In the genomic region with DNA sequence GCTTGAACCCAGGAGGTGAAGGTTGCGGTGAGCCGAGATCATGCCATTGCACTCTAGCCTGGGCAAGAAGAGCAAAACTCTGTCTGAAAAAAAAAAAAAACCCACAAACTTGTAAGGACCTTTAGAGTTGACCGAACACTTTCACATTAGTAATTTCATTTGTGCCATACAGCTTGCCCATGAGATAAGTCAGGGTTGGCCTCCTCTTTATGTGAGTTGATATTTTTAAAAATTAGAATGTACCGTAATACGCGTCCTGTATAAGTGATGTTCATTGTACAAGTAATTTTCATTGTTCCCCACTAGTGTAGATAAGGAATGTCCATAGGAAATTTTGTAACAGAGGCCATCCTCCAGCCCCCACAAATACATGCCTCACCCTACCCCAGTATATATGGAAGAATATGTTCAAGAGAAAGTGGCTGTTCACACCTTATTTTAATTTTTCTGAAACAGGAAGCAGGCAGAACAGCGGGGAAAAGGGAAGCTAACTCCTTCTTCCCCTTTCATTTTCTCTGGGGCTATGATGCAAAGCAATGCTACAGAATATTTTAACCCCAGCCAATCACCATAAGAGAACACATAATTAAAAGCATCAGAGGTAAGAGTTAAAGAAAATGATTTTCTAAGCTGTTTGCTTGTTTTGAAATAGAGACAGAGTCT, we compare ENCODE assay signal across 10 cellular contexts. TPM values are rescaled to one million over a fixed set of nuclear protein-coding genes. Genes with fewer than 3 reads are reported as not detected.
DNase-seq lines count a peak whose midpoint lies in the region; ATAC-seq lines count a peak whose summit lies in the region.
"Had no signal": no experiment of that assay in that cellular context is flagged by ENCODE, and none has a peak within 500 bp of the region (broad histone marks: within the 10 kb centered on the region; RNA-seq: fewer than 3 reads in every experiment).

No MANE protein-coding gene starts in this region.

- H2AK5ac ChIP-seq in trophoblast cell (ENCODE audit: low read length) = no peak overlapping the region

- H3K36me3 ChIP-seq in Karpas-422 (ENCODE audit: insufficient read depth, low read length) = no peaks in the 10 kb centered on the region
- no peaks in the 10 kb centered on the region for H3K36me3 ChIP-seq in trophoblast cell (ENCODE audit: control insufficient read depth in 1 of 2, insufficient read depth in 2 of 2, low read length in 2 of 2)

- H3K27me3 ChIP-seq in Karpas-422 (ENCODE audit: low read length) (no peaks in the 10 kb centered on the region), trophoblast cell (ENCODE audit: insufficient read depth, low read length) (no peaks in the 10 kb centered on the region)

- H2BK12ac ChIP-seq in trophoblast cell (ENCODE audit: low read length) = no peak overlapping the region

- POLR2A ChIA-PET in activated CD4-positive, alpha-beta memory T cell treated with anti-CD3 and anti-CD28 coated beads, Interleukin-2, amount 10 ng/mL, durations not matched to agents 7 days and 5 days (lab: Charles Lee) = interaction anchor here (0.8 to 6.5 kb wide), 11 partner anchors 19 to 330 kb away, joined by 3 to 88 read pairs (median 5); a partner anchor contains a TSS

- peaks cover 4% of the 10 kb centered on the region for H3K9me3 Mint-ChIP-seq in activated CD4-positive, alpha-beta memory T cell treated with anti-CD3 and anti-CD28 coated beads, Interleukin-2, amount 10 ng/mL, durations not matched to agents 7 days and 5 days

- H3K18ac ChIP-seq in trophoblast cell (ENCODE audit: low read length) = no peak overlapping the region

- no peaks in the 10 kb centered on the region for H3K79me1 ChIP-seq in trophoblast cell (ENCODE audit: low read length)

- WGBS in trophoblast cell (ENCODE audit: extremely low coverage, insufficient coverage, insufficient read length) = no CpG with 5 or more reads among the region's 7 CpGs

- H3K4ac ChIP-seq in trophoblast cell (ENCODE audit: low read depth, low read length) = no peak overlapping the region

- H3K14ac ChIP-seq in trophoblast cell (ENCODE audit: low read length) = no peak overlapping the region

- no peaks in the 10 kb centered on the region for H4K20me1 ChIP-seq in Karpas-422 (ENCODE audit: insufficient read depth, low read depth, low read length)

- H3K79me2 ChIP-seq in Karpas-422 (ENCODE audit: low read length) (no peaks in the 10 kb centered on the region), trophoblast cell (ENCODE audit: control insufficient read depth, insufficient read depth, low read length, poor library complexity) (no peaks in the 10 kb centered on the region)

- peak overlapping the region; percentile 70 for H3K4me3 Mint-ChIP-seq in activated CD4-positive, alpha-beta memory T cell treated with anti-CD3 and anti-CD28 coated beads, Interleukin-2, amount 10 ng/mL, durations not matched to agents 7 days and 5 days

- CTCF ChIA-PET in activated CD4-positive, alpha-beta memory T cell treated with anti-CD3 and anti-CD28 coated beads, Interleukin-2, amount 10 ng/mL, durations not matched to agents 7 days and 5 days (lab: Charles Lee) = interaction anchor here (0.7 to 1.1 kb wide), 5 partner anchors 9 to 416 kb away, joined by 3 to 6 read pairs (median 3); a partner anchor contains a TSS

- H3K23ac ChIP-seq in trophoblast cell (ENCODE audit: low read length) = no peak overlapping the region

- peaks cover 60% of the 10 kb centered on the region for H3K4me1 ChIP-seq in Karpas-422 (ENCODE audit: low read length)
- no peaks in the 10 kb centered on the region for H3K4me1 ChIP-seq in trophoblast cell (ENCODE audit: control insufficient read depth in 1 of 2, insufficient read depth in 2 of 2, low read length in 2 of 2)

- H3K36me3 Mint-ChIP-seq in activated CD4-positive, alpha-beta memory T cell treated with anti-CD3 and anti-CD28 coated beads, Interleukin-2, amount 10 ng/mL, durations not matched to agents 7 days and 5 days (ENCODE audit: low read depth) = peaks cover 16% of the 10 kb centered on the region

- H2BK5ac ChIP-seq in trophoblast cell (ENCODE audit: low read depth, low read length, poor library complexity) = no peak overlapping the region

- H2BK120ac ChIP-seq in trophoblast cell (ENCODE audit: insufficient read depth, low read length, poor library complexity) = no peak overlapping the region

- peaks cover 78% of the 10 kb centered on the region for H3K4me1 Mint-ChIP-seq in activated CD4-positive, alpha-beta memory T cell treated with anti-CD3 and anti-CD28 coated beads, Interleukin-2, amount 10 ng/mL, durations not matched to agents 7 days and 5 days

- DNase-seq in Karpas-422 = peak; percentile 95
- no peak for DNase-seq in activated CD4-positive, alpha-beta memory T cell treated with anti-CD3 and anti-CD28 coated beads, Interleukin-2, amount 10 ng/mL, durations not matched to agents 7 days and 5 days
- DNase-seq in trophoblast cell = no peak
- DNase-seq in islet precursor cell = no peak
- no peak for DNase-seq in NCI-H510A (lab: John Stamatoyannopoulos, UW)
- DNase-seq: NCI-H1048 had no signal

- H4K12ac ChIP-seq in trophoblast cell (ENCODE audit: low read depth, low read length) = no peak overlapping the region

- no peaks in the 10 kb centered on the region for H3K9me2 ChIP-seq in Karpas-422 (replicated peaks; ENCODE audit: insufficient read depth, low read length)

- H3K4me3 ChIP-seq in Karpas-422 (ENCODE audit: low read length) (peak overlapping the region; percentile 7; the same call in 1 of the 2 replicates), trophoblast cell (ENCODE audit: low read depth, low read length) (no peak overlapping the region)
- H3K4me3 ChIP-seq: SK-N-MC had no signal

- no peaks in the 10 kb centered on the region for H3K27me3 Mint-ChIP-seq in activated CD4-positive, alpha-beta memory T cell treated with anti-CD3 and anti-CD28 coated beads, Interleukin-2, amount 10 ng/mL, durations not matched to agents 7 days and 5 days

- H3K27ac ChIP-seq in Karpas-422 (ENCODE audit: low read length) (peak overlapping the region; percentile 96), trophoblast cell (ENCODE audit: low read depth, low read length) (no peak overlapping the region)
- H3K27ac ChIP-seq: SK-N-MC had no signal

- peak overlapping the region; percentile 74 for H2AFZ ChIP-seq in Karpas-422 (ENCODE audit: low read length)
- H2AFZ ChIP-seq in trophoblast cell (ENCODE audit: insufficient read depth, low read length, poor library complexity) = no peak overlapping the region

- H3K27ac Mint-ChIP-seq in activated CD4-positive, alpha-beta memory T cell treated with anti-CD3 and anti-CD28 coated beads, Interleukin-2, amount 10 ng/mL, durations not matched to agents 7 days and 5 days = peak overlapping the region; percentile 98

- ATAC-seq in GM18498 (IDR thresholded peaks at IDR 0.05; ENCODE audit: unreplicated experiment) (peak; percentile 24), GM21360 (IDR thresholded peaks at IDR 0.05; ENCODE audit: unreplicated experiment) (no peak), HG03135 (IDR thresholded peaks at IDR 0.05; ENCODE audit: unreplicated experiment) (no peak)

- peak overlapping the region; percentile 75 for H3K4me2 ChIP-seq in Karpas-422 (ENCODE audit: low read depth, low read length, poor library complexity, severe bottlenecking)
- no peak overlapping the region for H3K4me2 ChIP-seq in trophoblast cell (ENCODE audit: low read length)

- H4K8ac ChIP-seq in trophoblast cell (ENCODE audit: low read depth, low read length) = no peak overlapping the region

- H3K9ac ChIP-seq in Karpas-422 (ENCODE audit: low read length) (peak overlapping the region; percentile 51), trophoblast cell (ENCODE audit: low read length) (no peak overlapping the region)

- peak overlapping the region; percentile 34 for H4K91ac ChIP-seq in trophoblast cell (ENCODE audit: low read depth, low read length)

- no peaks in the 10 kb centered on the region for H3K9me3 ChIP-seq in Karpas-422 (ENCODE audit: low read length)
- H3K9me3 ChIP-seq in trophoblast cell (ENCODE audit: insufficient read depth, low read depth, low read length) = no peaks in the 10 kb centered on the region

RNA-seq across cellular contexts. Expression of a gene that starts 31.9 kb away (rescaled TPM):
- total RNA-seq in Karpas-422 (2014; rRNA removed; shearing (Covaris generic); ENCODE audit: low replicate concordance) = 111 and 233 TPM in 2 replicates
- 100 to 1,000 TPM; 153 to 158 TPM for total RNA-seq in activated CD4-positive, alpha-beta memory T cell treated with anti-CD3 and anti-CD28 coated beads, Interleukin-2, amount 10 ng/mL, durations not matched to agents 7 days and 5 days
- 429 and 461 TPM in 2 replicates for polyA plus RNA-seq in trophoblast cell (2013)
